8 cellular contexts compared by ENCODE assay signal in the genomic region with DNA sequence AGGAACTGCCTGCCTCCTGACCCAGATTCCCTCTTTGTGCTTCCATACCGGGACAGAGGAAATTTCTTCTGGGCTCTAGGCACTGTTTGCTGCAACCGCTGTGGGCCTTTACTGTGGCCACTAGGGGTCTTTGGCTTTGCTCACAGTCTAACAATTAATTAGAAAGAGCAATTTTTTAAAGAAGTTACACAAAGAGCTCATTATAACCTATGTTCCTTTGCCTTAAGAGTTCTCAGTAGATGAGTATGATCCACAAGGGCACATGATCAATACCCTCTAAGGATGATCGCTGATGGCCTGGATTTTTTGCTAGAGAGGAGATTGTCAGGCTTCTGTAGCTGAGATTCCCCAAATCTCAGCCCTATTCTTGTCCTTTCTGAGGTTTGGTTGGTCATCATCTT.
DNase-seq lines count a peak whose midpoint lies in the region; ATAC-seq and TF ChIP-seq lines count a peak whose summit lies in the region.

No MANE protein-coding gene starts in this region.

- no peaks in the 10 kb centered on the region for H3K27me3 Mint-ChIP-seq in neural progenitor cell (ENCODE audit: insufficient read depth, low read depth)

- no peaks in the 10 kb centered on the region for H3K36me3 ChIP-seq in neural progenitor cell

- H3K36me3 Mint-ChIP-seq in neural progenitor cell = no peaks in the 10 kb centered on the region

- DNase-seq in GM03348 (ENCODE audit: low spot score) (peak; percentile 17), Kasumi-1 (lab: John Stamatoyannopoulos, UW) (peak; percentile 22 to 55), neural progenitor cell (ENCODE audit: low spot score) (peak; percentile 64), NCI-H1436 treated with DMSO at 0.1 percent for 48 hours (lab: John Stamatoyannopoulos, UW) (no peak), NOMO-1 (lab: John Stamatoyannopoulos, UW; ENCODE audit: unreplicated experiment in 2 of 2) (no peak)

- no peak overlapping the region for H3K27ac Mint-ChIP-seq in neural progenitor cell

- no peaks in the 10 kb centered on the region for H4K20me1 ChIP-seq in neural progenitor cell (ENCODE audit: low read depth)

- ATAC-seq in GM19463 (IDR thresholded peaks at IDR 0.05; ENCODE audit: unreplicated experiment) (no peak), GM19351 (IDR thresholded peaks at IDR 0.05; ENCODE audit: unreplicated experiment) (no peak)

- H3K4me1 Mint-ChIP-seq in neural progenitor cell = peaks cover 3% of the 10 kb centered on the region

- H3K79me2 ChIP-seq in neural progenitor cell (ENCODE audit: low read depth) = no peaks in the 10 kb centered on the region

- peak overlapping the region; percentile 30 for H3K27ac ChIP-seq in cingulate gyrus (ENCODE audit: low read depth, low read length)
- no peak overlapping the region for H3K27ac ChIP-seq in neural progenitor cell

- TF ChIP-seq CTCF in neural progenitor cell (IDR thresholded peaks at IDR 0.05) = peak; percentile 81

- H3K4me1 ChIP-seq in neural progenitor cell = no peaks in the 10 kb centered on the region

- H3F3A ChIP-seq in neural progenitor cell (ENCODE audit: low read depth) = no peaks in the 10 kb centered on the region

- no peak overlapping the region for H3K9ac ChIP-seq in neural progenitor cell

- no peak overlapping the region for H3K4me3 Mint-ChIP-seq in neural progenitor cell

- H3K9me3 Mint-ChIP-seq in neural progenitor cell = no peaks in the 10 kb centered on the region

- no peak overlapping the region for H3K4me3 ChIP-seq in neural progenitor cell

- H3K4me2 ChIP-seq in neural progenitor cell = no peak overlapping the region

- H3K27me3 ChIP-seq in neural progenitor cell = no peaks in the 10 kb centered on the region

- H2AFZ ChIP-seq in neural progenitor cell (replicated peaks) = peak overlapping the region; percentile 40

- no peaks in the 10 kb centered on the region for H3K9me3 ChIP-seq in neural progenitor cell (ENCODE audit: low read depth)

Comparison
In these comparisons a context has a peak if more than half of its experiments do, and no peak if none do; other contexts are left out.
1. DNase-seq: peak in GM03348 (single experiment), Kasumi-1 (2 of 2) and neural progenitor cell (single experiment); none in NCI-H1436 treated with DMSO at 0.1 percent for 48 hours (single experiment) and NOMO-1 (0 of 2).